1 cellular context compared by ENCODE assay signal in the genomic region with DNA sequence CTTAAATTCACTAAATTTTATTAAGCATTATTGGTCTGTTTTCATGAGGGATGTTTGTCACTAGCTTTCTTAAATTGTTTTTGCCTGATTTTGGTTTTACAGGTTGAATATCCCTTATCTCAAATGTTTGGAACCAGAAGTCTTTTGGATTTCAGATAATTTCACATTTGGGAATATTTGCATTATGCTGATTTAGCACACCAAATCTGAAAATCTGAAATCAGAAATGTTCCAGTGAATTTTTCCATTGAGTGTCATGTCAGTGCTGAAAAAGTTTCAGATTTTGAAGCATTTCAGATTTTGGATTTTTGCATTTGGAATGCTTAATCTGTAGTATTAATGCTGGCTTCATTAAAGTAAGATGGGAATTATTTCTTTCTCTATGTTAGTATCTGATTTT.
A peak's percentile ranks its signal among the peaks of the same experiment; 100 is the strongest.
TF ChIP-seq lines count a peak whose summit lies in the region.

No MANE protein-coding gene starts in this region.

TF ChIP-seq in K562, 482 proteins besides CTCF, POLR2A, EP300 and RAD21:
- TF ChIP-seq, protein P1, sequence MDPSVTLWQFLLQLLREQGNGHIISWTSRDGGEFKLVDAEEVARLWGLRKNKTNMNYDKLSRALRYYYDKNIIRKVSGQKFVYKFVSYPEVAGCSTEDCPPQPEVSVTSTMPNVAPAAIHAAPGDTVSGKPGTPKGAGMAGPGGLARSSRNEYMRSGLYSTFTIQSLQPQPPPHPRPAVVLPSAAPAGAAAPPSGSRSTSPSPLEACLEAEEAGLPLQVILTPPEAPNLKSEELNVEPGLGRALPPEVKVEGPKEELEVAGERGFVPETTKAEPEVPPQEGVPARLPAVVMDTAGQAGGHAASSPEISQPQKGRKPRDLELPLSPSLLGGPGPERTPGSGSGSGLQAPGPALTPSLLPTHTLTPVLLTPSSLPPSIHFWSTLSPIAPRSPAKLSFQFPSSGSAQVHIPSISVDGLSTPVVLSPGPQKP (CRISPR knock-in tag; IDR thresholded peaks at IDR 0.05) = no peak
- peak; percentile 53 to 55; a peak in 3 of 4 replicates for TF ChIP-seq KDM1A (IDR thresholded peaks at IDR 0.05)
